In the genomic region with DNA sequence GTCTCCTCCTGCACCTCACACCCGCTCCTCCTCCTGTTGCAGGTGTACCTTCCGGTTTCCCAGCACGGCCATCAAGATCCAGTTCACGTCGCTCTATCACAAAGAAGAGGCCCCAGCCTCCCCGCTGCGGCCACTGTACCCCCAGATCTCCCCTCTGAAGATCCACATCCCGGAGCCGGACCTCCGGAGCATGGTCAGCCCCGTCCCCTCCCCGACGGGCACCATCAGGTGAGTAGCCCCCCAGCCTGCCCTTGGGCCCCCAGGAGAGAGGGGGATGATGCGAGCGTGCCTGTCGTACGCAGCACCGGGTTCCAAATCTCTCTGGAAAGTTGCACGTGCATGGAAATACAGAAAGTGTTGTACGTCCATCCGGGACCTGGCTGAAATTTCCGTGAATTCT, we compare ENCODE assay signal across 20 cellular contexts.
"Had no signal": no experiment of that assay in that cellular context is flagged by ENCODE, and none has a peak within 500 bp of the region (broad histone marks: within the 10 kb centered on the region; RNA-seq: fewer than 3 reads in every experiment).

No MANE protein-coding gene starts in this region.

- ATAC-seq: activated naive CD4-positive, alpha-beta T cell treated with anti-CD3 and anti-CD28 coated beads, Interleukin-2, amount 50 U/mL, for 72 hours; activated T-cell treated with anti-CD3 and anti-CD28 coated beads, Interleukin-2, amount 50 U/mL, for 72 hours; body of pancreas; foreskin keratinocyte had no signal

- DNase-seq: activated B cell treated with CpG ODN at 0.5 μM for 24 hours; activated CD4-positive, alpha-beta T cell treated with anti-CD3 and anti-CD28 coated beads, Interleukin-2, amount 10 ng/mL, durations not matched to agents 7 days and 5 days; activated CD8-positive, alpha-beta memory T cell treated with anti-CD3 and anti-CD28 coated beads, Interleukin-2, amount 50 U/mL, for 48 hours; activated gamma-delta T cell; activated T-cell treated with anti-CD3 and anti-CD28 coated beads, Interleukin-2, amount 50 U/mL, for 72 hours; amygdala; body of pancreas; central memory CD4-positive, alpha-beta T cell; effector memory CD4-positive, alpha-beta T cell; foreskin keratinocyte; immature natural killer cell; mesendoderm; retina; stimulated activated CD4-positive, alpha-beta T cell treated with anti-CD3 and anti-CD28 coated beads, Interleukin-15, amount 100 ng/mL, for 24 hours; stimulated activated CD4-positive, alpha-beta T cell treated with anti-CD3 and anti-CD28 coated beads, Interleukin-4, amount 100 ng/mL, for 1 hour; stimulated activated naive CD4-positive, alpha-beta T cell; transverse colon had no signal

- H3K4me3 Mint-ChIP-seq: activated B cell treated with CpG ODN at 0.5 μM for 24 hours; activated CD4-positive, alpha-beta T cell treated with anti-CD3 and anti-CD28 coated beads, Interleukin-2, amount 10 ng/mL, durations not matched to agents 7 days and 5 days; T-helper 2 cell treated with Interferon-gamma antibody and Interleukin-4, amounts not matched to agents 5 μg/mL and 100 μg/mL, for 36 hours had no signal

- H3K27ac ChIP-seq: body of pancreas, foreskin keratinocyte, parathyroid adenoma had no signal

- H3K9me3 ChIP-seq: body of pancreas, transverse colon had no signal

- H3K4me3 ChIP-seq: body of pancreas, transverse colon had no signal

- H3K27me3 Mint-ChIP-seq: activated B cell treated with CpG ODN at 0.5 μM for 24 hours; activated CD4-positive, alpha-beta T cell treated with anti-CD3 and anti-CD28 coated beads, Interleukin-2, amount 10 ng/mL, durations not matched to agents 7 days and 5 days had no signal

- H3K9ac ChIP-seq: parathyroid adenoma had no signal

- H3K27me3 ChIP-seq: body of pancreas, foreskin keratinocyte, transverse colon had no signal

- H2AFZ ChIP-seq: parathyroid adenoma had no signal

- H3K9me3 Mint-ChIP-seq: activated B cell treated with CpG ODN at 0.5 μM for 24 hours; activated CD4-positive, alpha-beta T cell treated with anti-CD3 and anti-CD28 coated beads, Interleukin-2, amount 10 ng/mL, durations not matched to agents 7 days and 5 days; activated naive CD4-positive, alpha-beta T cell treated with anti-CD3 and anti-CD28 coated beads, Interleukin-2, amount 50 U/mL, for 72 hours; activated T-cell treated with anti-CD3 and anti-CD28 coated beads, Interleukin-2, amount 50 U/mL, for 72 hours; immature natural killer cell; T-helper 2 cell treated with Interferon-gamma antibody and Interleukin-4, amounts not matched to agents 5 μg/mL and 100 μg/mL, for 36 hours had no signal

- H3K27ac Mint-ChIP-seq: activated B cell treated with CpG ODN at 0.5 μM for 24 hours; activated CD4-positive, alpha-beta T cell treated with anti-CD3 and anti-CD28 coated beads, Interleukin-2, amount 10 ng/mL, durations not matched to agents 7 days and 5 days; activated T-cell treated with anti-CD3 and anti-CD28 coated beads, Interleukin-2, amount 50 U/mL, for 72 hours; T-helper 2 cell treated with Interferon-gamma antibody and Interleukin-4, amounts not matched to agents 5 μg/mL and 100 μg/mL, for 36 hours had no signal
